1 cellular context compared by ENCODE assay signal in genomic region chr12:94678849-94679248, GRCh38.
TF ChIP-seq lines count a peak whose summit lies in the region.

No MANE protein-coding gene starts in this region.

TF ChIP-seq in H1, 55 proteins besides CTCF, POLR2A, EP300 and RAD21:
- no peak for TF ChIP-seq SP2 (IDR thresholded peaks at IDR 0.05; ENCODE audit: low read length)
- TF ChIP-seq POU5F1 (IDR thresholded peaks at IDR 0.05; ENCODE audit: low read depth, low read length) = no peak
- TF ChIP-seq PHF8 (conservative IDR thresholded peaks at IDR 0.05; ENCODE audit: low read depth, low read length) = no peak
- TF ChIP-seq GABPA (IDR thresholded peaks at IDR 0.05; ENCODE audit: borderline replicate concordance, insufficient read depth, low read length) = no peak
- TF ChIP-seq CHD2 (IDR thresholded peaks at IDR 0.05; ENCODE audit: low read length) = no peak
